36 cellular contexts compared by ENCODE assay signal in the genomic region with DNA sequence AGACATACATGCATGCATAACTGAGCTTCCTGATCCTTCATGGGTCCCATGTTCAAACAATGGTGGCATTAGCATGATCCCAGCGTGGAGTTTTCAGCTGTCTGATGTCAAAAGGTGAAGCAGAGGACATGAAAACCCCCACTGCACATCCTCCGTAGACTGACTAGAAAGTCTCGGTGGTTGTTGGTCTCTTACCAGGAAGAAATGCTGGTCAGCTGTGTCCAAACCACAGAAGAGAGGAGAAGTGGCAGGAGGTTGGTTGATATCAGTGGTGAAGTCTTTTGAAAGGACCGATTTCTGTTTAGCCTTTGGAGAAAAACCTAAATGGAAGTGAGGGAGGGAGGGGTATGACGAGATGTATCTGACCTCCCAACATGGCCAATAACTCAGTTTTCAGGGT.
"Had no signal": no experiment of that assay in that cellular context is flagged by ENCODE, and none has a peak within 500 bp of the region (broad histone marks: within the 10 kb centered on the region; RNA-seq: fewer than 3 reads in every experiment).

No MANE protein-coding gene starts in this region.

- H3K27me3 ChIP-seq: adrenal gland, ascending aorta, body of pancreas, brain microvascular endothelial cell, breast epithelium, cardiac muscle cell had no signal

- ATAC-seq: activated naive CD4-positive, alpha-beta T cell treated with anti-CD3 and anti-CD28 coated beads, Interleukin-2, amount 50 U/mL, for 72 hours; activated naive CD8-positive, alpha-beta T cell treated with anti-CD3 and anti-CD28 coated beads, Interleukin-2, amount 50 U/mL, for 24 hours; activated T-cell treated with anti-CD3 and anti-CD28 coated beads, Interleukin-2, amount 50 U/mL, for 4 hours; activated T-cell treated with anti-CD3 and anti-CD28 coated beads, Interleukin-2, amount 50 U/mL, for 72 hours; activated T-helper 17 cell treated with anti-CD3 and anti-CD28 coated beads, Interleukin-2, amount 50 U/mL, for 72 hours; body of pancreas had no signal

- DNase-seq: activated effector memory CD4-positive, alpha-beta T cell treated with anti-CD3 and anti-CD28 coated beads, Interleukin-2, amount 50 U/mL, for 16 hours; activated effector memory CD4-positive, alpha-beta T cell treated with Interleukin-2 at 50 U/mL for 16 hours; activated gamma-delta T cell; activated gamma-delta T cell treated with Interleukin-2 at 50 U/mL for 16 hours; activated naive CD4-positive, alpha-beta T cell; activated naive CD4-positive, alpha-beta T cell treated with anti-CD3 and anti-CD28 coated beads for 36 hours; activated naive CD4-positive, alpha-beta T cell treated with anti-CD3 and anti-CD28 coated beads, Interleukin-2, amount 10 ng/mL, durations not matched to agents 7 days and 5 days; activated naive CD4-positive, alpha-beta T cell treated with anti-CD3 and anti-CD28 coated beads, Interleukin-2, amount 50 U/mL, for 16 hours; activated naive CD4-positive, alpha-beta T cell treated with Interleukin-2 at 50 U/mL for 16 hours; activated naive CD8-positive, alpha-beta T cell treated with anti-CD3 and anti-CD28 coated beads, Interleukin-2, amount 10 ng/mL, durations not matched to agents 7 days and 5 days; activated naive CD8-positive, alpha-beta T cell treated with anti-CD3 and anti-CD28 coated beads, Interleukin-2, amount 50 U/mL, for 24 hours; activated T-cell treated with anti-CD3 and anti-CD28 coated beads, Interleukin-2, amount 50 U/mL, for 24 hours; activated T-cell treated with anti-CD3 and anti-CD28 coated beads, Interleukin-2, amount 50 U/mL, for 4 hours; activated T-cell treated with anti-CD3 and anti-CD28 coated beads, Interleukin-2, amount 50 U/mL, for 48 hours; activated T-cell treated with anti-CD3 and anti-CD28 coated beads, Interleukin-2, amount 50 U/mL, for 72 hours; adrenal gland; amniotic stem cell; amygdala; anterior cingulate cortex; aorta; body of pancreas; brain microvascular endothelial cell; caudate nucleus; central memory CD4-positive, alpha-beta T cell; cerebellar nuclear complex had no signal

- H3K27ac ChIP-seq: adrenal gland, ascending aorta, body of pancreas, brain microvascular endothelial cell, breast epithelium, cardiac muscle cell had no signal

- H3K27ac Mint-ChIP-seq: activated naive CD4-positive, alpha-beta T cell treated with anti-CD3 and anti-CD28 coated beads for 36 hours; activated naive CD4-positive, alpha-beta T cell treated with anti-CD3 and anti-CD28 coated beads, Interleukin-2, amount 10 ng/mL, durations not matched to agents 7 days and 5 days; activated naive CD4-positive, alpha-beta T cell treated with anti-CD3 and anti-CD28 coated beads, Interleukin-2, amount 50 U/mL, for 24 hours; activated naive CD4-positive, alpha-beta T cell treated with anti-CD3 and anti-CD28 coated beads, Interleukin-2, amount 50 U/mL, for 72 hours; activated naive CD8-positive, alpha-beta T cell; activated naive CD8-positive, alpha-beta T cell treated with anti-CD3 and anti-CD28 coated beads, Interleukin-2, amount 10 ng/mL, durations not matched to agents 7 days and 5 days; activated naive CD8-positive, alpha-beta T cell treated with anti-CD3 and anti-CD28 coated beads, Interleukin-2, amount 50 U/mL, for 24 hours; activated T-cell treated with anti-CD3 and anti-CD28 coated beads, Interleukin-2, amount 50 U/mL, for 24 hours; activated T-cell treated with anti-CD3 and anti-CD28 coated beads, Interleukin-2, amount 50 U/mL, for 72 hours; activated T-helper 1 cell treated with anti-CD3 and anti-CD28 coated beads, Interleukin-12 subunit alpha, Interleukin-12 subunit beta, Interleukin-2, Interleukin-4 antibody, amounts not matched to agents 30 ng/mL and 10 ng/mL and 1 ng/mL, durations not matched to agents 14 hours and 24 hours and 36 hours; activated T-helper 17 cell treated with anti-CD3 and anti-CD28 coated beads, Interleukin-2, amount 50 U/mL, for 72 hours; activated T-helper 2 cell treated with anti-CD3 and anti-CD28 coated beads, Interferon-gamma antibody, Interleukin-2, Interleukin-4, amounts not matched to agents 10 μg/mL and 5 μg/mL and 100 μg/mL, durations not matched to agents 14 hours and 24 hours and 36 hours; brain had no signal

- H3K36me3 Mint-ChIP-seq: activated naive CD4-positive, alpha-beta T cell treated with anti-CD3 and anti-CD28 coated beads, Interleukin-2, amount 10 ng/mL, durations not matched to agents 7 days and 5 days; activated naive CD4-positive, alpha-beta T cell treated with anti-CD3 and anti-CD28 coated beads, Interleukin-2, amount 50 U/mL, for 24 hours; activated naive CD4-positive, alpha-beta T cell treated with anti-CD3 and anti-CD28 coated beads, Interleukin-2, amount 50 U/mL, for 72 hours; activated naive CD8-positive, alpha-beta T cell; activated naive CD8-positive, alpha-beta T cell treated with anti-CD3 and anti-CD28 coated beads, Interleukin-2, amount 10 ng/mL, durations not matched to agents 7 days and 5 days; brain had no signal

- H3K4me3 Mint-ChIP-seq: activated naive CD4-positive, alpha-beta T cell treated with anti-CD3 and anti-CD28 coated beads for 36 hours; activated naive CD4-positive, alpha-beta T cell treated with anti-CD3 and anti-CD28 coated beads, Interleukin-2, amount 10 ng/mL, durations not matched to agents 7 days and 5 days; activated naive CD4-positive, alpha-beta T cell treated with anti-CD3 and anti-CD28 coated beads, Interleukin-2, amount 50 U/mL, for 24 hours; activated naive CD8-positive, alpha-beta T cell; activated naive CD8-positive, alpha-beta T cell treated with anti-CD3 and anti-CD28 coated beads, Interleukin-2, amount 10 ng/mL, durations not matched to agents 7 days and 5 days; activated naive CD8-positive, alpha-beta T cell treated with anti-CD3 and anti-CD28 coated beads, Interleukin-2, amount 50 U/mL, for 24 hours; activated T-cell treated with anti-CD3 and anti-CD28 coated beads, Interleukin-2, amount 50 U/mL, for 24 hours; activated T-cell treated with anti-CD3 and anti-CD28 coated beads, Interleukin-2, amount 50 U/mL, for 4 hours; activated T-cell treated with anti-CD3 and anti-CD28 coated beads, Interleukin-2, amount 50 U/mL, for 72 hours; activated T-helper 1 cell treated with anti-CD3 and anti-CD28 coated beads, Interleukin-12 subunit alpha, Interleukin-12 subunit beta, Interleukin-2, Interleukin-4 antibody, amounts not matched to agents 30 ng/mL and 10 ng/mL and 1 ng/mL, durations not matched to agents 14 hours and 24 hours and 36 hours; activated T-helper 17 cell treated with anti-CD3 and anti-CD28 coated beads, Interleukin-2, amount 50 U/mL, for 72 hours; brain; central memory CD8-positive, alpha-beta T cell had no signal

- H3K4me3 ChIP-seq: adrenal gland, ascending aorta, body of pancreas, breast epithelium, cardiac muscle cell had no signal

- H3K4me1 ChIP-seq: body of pancreas had no signal

- H3K27me3 Mint-ChIP-seq: activated naive CD4-positive, alpha-beta T cell treated with anti-CD3 and anti-CD28 coated beads, Interleukin-2, amount 10 ng/mL, durations not matched to agents 7 days and 5 days; activated naive CD8-positive, alpha-beta T cell treated with anti-CD3 and anti-CD28 coated beads, Interleukin-2, amount 50 U/mL, for 24 hours; activated T-cell treated with anti-CD3 and anti-CD28 coated beads, Interleukin-2, amount 50 U/mL, for 24 hours; activated T-helper 17 cell treated with anti-CD3 and anti-CD28 coated beads, Interleukin-2, amount 50 U/mL, for 72 hours; brain had no signal

- H3K9me3 ChIP-seq: adrenal gland, ascending aorta had no signal

- H3K4me1 Mint-ChIP-seq: activated naive CD4-positive, alpha-beta T cell treated with anti-CD3 and anti-CD28 coated beads, Interleukin-2, amount 10 ng/mL, durations not matched to agents 7 days and 5 days; activated naive CD4-positive, alpha-beta T cell treated with anti-CD3 and anti-CD28 coated beads, Interleukin-2, amount 50 U/mL, for 24 hours; activated naive CD8-positive, alpha-beta T cell treated with anti-CD3 and anti-CD28 coated beads, Interleukin-2, amount 10 ng/mL, durations not matched to agents 7 days and 5 days; activated naive CD8-positive, alpha-beta T cell treated with anti-CD3 and anti-CD28 coated beads, Interleukin-2, amount 50 U/mL, for 24 hours; activated T-helper 17 cell treated with anti-CD3 and anti-CD28 coated beads, Interleukin-2, amount 50 U/mL, for 72 hours; central memory CD8-positive, alpha-beta T cell had no signal

- H3K9me3 Mint-ChIP-seq: activated naive CD4-positive, alpha-beta T cell treated with anti-CD3 and anti-CD28 coated beads for 36 hours had no signal

- H3K36me3 ChIP-seq: adrenal gland, ascending aorta, brain microvascular endothelial cell, breast epithelium, cardiac muscle cell had no signal
